8 cellular contexts compared by ENCODE assay signal in the genomic region with DNA sequence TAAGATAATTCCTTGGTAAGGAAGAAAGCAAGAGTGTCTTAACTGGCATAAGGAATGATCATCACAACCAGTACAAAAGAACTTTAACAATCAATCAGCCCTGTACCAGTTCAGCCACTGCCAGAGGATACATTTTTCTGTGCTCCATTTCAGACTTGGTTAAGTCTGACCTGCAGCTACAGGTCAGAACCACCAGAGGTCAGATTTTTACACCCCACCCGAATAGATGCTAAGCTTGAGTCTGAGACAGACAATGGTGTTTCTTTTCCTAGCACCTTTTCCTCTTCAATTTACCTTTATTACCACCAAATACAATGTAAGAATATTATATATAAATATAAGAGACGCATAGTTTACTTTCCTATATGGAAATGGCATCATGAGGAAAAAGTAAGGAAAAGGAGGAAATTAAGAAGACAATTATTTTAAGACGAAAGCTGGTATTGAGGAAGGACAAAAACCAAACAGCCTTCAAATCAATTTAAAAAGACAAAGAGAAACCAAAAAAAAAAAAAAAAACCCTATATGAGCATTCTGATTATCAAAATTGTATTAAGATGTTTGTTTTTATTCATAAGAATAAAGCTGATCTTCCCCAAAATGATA.
A peak's percentile ranks its signal among the peaks of the same experiment; 100 is the strongest.
DNase-seq lines count a peak whose midpoint lies in the region; ATAC-seq, FAIRE-seq and TF ChIP-seq lines count a peak whose summit lies in the region.

No MANE protein-coding gene starts in this region.

- peak; percentile 85 for TF ChIP-seq CTCF in kidney epithelial cell (IDR thresholded peaks at IDR 0.05; ENCODE audit: insufficient read depth, low read length, poor library complexity, severe bottlenecking)

- ATAC-seq in GM18861 (IDR thresholded peaks at IDR 0.05; ENCODE audit: unreplicated experiment) (peak; percentile 96), HG02884 (IDR thresholded peaks at IDR 0.05; ENCODE audit: unreplicated experiment) (peak; percentile 73)

- H3K27me3 ChIP-seq in kidney epithelial cell (ENCODE audit: control insufficient read depth, insufficient read depth, low read length) = no peaks in the 10 kb centered on the region

- FAIRE-seq in urothelium cell line (lab: Jason Lieb, UNC) = no peak

- H3K36me3 ChIP-seq in kidney epithelial cell (ENCODE audit: control insufficient read depth, insufficient read depth, low read length) = no peaks in the 10 kb centered on the region

- no peak overlapping the region for H3K4me3 ChIP-seq in kidney epithelial cell (ENCODE audit: low read depth, low read length)

- DNase-seq in Caki2 (ENCODE audit: low read depth) = peak; percentile 22
- DNase-seq in NCI-H1694 treated with DMSO at 0.1 percent for 48 hours (lab: John Stamatoyannopoulos, UW) = peak; percentile 18
- peak; percentile 23 to 56 for DNase-seq in T47D (ENCODE audit: low read depth in 1 of 2, low spot score in 1 of 2)
- DNase-seq in kidney epithelial cell (ENCODE audit: low read depth) = peak; percentile 25
- DNase-seq in urothelium cell line (ENCODE audit: low spot score) = peak; percentile 60
- DNase-seq in middle frontal gyrus (ENCODE audit: extremely low spot score, low spot score) = no peak

- in situ Hi-C loops in Caki2 (cut with HindIII; ENCODE audit: low pct_unique_long_range_greater_than_20kb, low sequenced_read_pairs) = no loop called here
- in situ Hi-C loops in T47D (cut with HindIII; ENCODE audit: low pct_unique_long_range_greater_than_20kb, low sequenced_read_pairs) = no loop called here
